29 cellular contexts compared by ENCODE assay signal in genomic region chr11:131447898-131448297, GRCh38.
"Had no signal": no experiment of that assay in that cellular context is flagged by ENCODE, and none has a peak within 500 bp of the region (broad histone marks: within the 10 kb centered on the region; RNA-seq: fewer than 3 reads in every experiment).

No MANE protein-coding gene starts in this region.

- H3K9me3 Mint-ChIP-seq: activated CD4-positive, alpha-beta T cell treated with anti-CD3 and anti-CD28 coated beads, Interleukin-2, amount 10 ng/mL, durations not matched to agents 7 days and 5 days; activated CD8-positive, alpha-beta T cell treated with anti-CD3 and anti-CD28 coated beads for 36 hours; activated T-cell treated with anti-CD3 and anti-CD28 coated beads, Interleukin-2, amount 50 U/mL, for 4 hours; activated T-helper 17 cell treated with anti-CD3 and anti-CD28 coated beads, Interleukin-2, amount 50 U/mL, for 72 hours; brain had no signal

- FAIRE-seq: endometrium, endothelial cell of umbilical vein had no signal

- ATAC-seq: activated CD8-positive, alpha-beta T cell treated with anti-CD3 and anti-CD28 coated beads for 36 hours; activated T-cell treated with anti-CD3 and anti-CD28 coated beads, Interleukin-2, amount 50 U/mL, for 4 hours; activated T-helper 17 cell treated with anti-CD3 and anti-CD28 coated beads, Interleukin-2, amount 50 U/mL, for 72 hours; gastroesophageal sphincter had no signal

- H3K36me3 ChIP-seq: ascending aorta, breast epithelium, cardiac muscle cell, colonic mucosa, esophagus squamous epithelium, gastroesophageal sphincter had no signal

- H3K4me1 ChIP-seq: ascending aorta, breast epithelium, colonic mucosa, esophagus squamous epithelium, gastroesophageal sphincter had no signal

- H3K27ac ChIP-seq: ascending aorta, breast epithelium, cardiac muscle cell, colonic mucosa, epithelial cell of prostate, esophagus squamous epithelium, gastroesophageal sphincter had no signal

- H3K4me3 Mint-ChIP-seq: activated CD4-positive, alpha-beta T cell treated with anti-CD3 and anti-CD28 coated beads, Interleukin-2, amount 10 ng/mL, durations not matched to agents 7 days and 5 days; activated CD8-positive, alpha-beta T cell treated with anti-CD3 and anti-CD28 coated beads for 36 hours; activated naive CD8-positive, alpha-beta T cell; activated T-cell treated with anti-CD3 and anti-CD28 coated beads, Interleukin-2, amount 50 U/mL, for 4 hours; activated T-helper 17 cell treated with anti-CD3 and anti-CD28 coated beads, Interleukin-2, amount 50 U/mL, for 72 hours; brain; WTC11 had no signal

- H3K27me3 ChIP-seq: ascending aorta, cardiac muscle cell, colonic mucosa had no signal

- H3K27ac Mint-ChIP-seq: activated CD4-positive, alpha-beta T cell treated with anti-CD3 and anti-CD28 coated beads, Interleukin-2, amount 10 ng/mL, durations not matched to agents 7 days and 5 days; activated CD8-positive, alpha-beta T cell treated with anti-CD3 and anti-CD28 coated beads for 36 hours; activated naive CD8-positive, alpha-beta T cell; activated T-helper 17 cell treated with anti-CD3 and anti-CD28 coated beads, Interleukin-2, amount 50 U/mL, for 72 hours; WTC11 had no signal

- H3K36me3 Mint-ChIP-seq: activated naive CD8-positive, alpha-beta T cell; brain had no signal

- H3K4me3 ChIP-seq: ascending aorta, breast epithelium, cardiac muscle cell, colonic mucosa, esophagus squamous epithelium, gastroesophageal sphincter had no signal

- H3K4me1 Mint-ChIP-seq: activated CD4-positive, alpha-beta T cell treated with anti-CD3 and anti-CD28 coated beads, Interleukin-2, amount 10 ng/mL, durations not matched to agents 7 days and 5 days; activated T-helper 17 cell treated with anti-CD3 and anti-CD28 coated beads, Interleukin-2, amount 50 U/mL, for 72 hours had no signal

- H3K27me3 Mint-ChIP-seq: activated CD4-positive, alpha-beta T cell treated with anti-CD3 and anti-CD28 coated beads, Interleukin-2, amount 10 ng/mL, durations not matched to agents 7 days and 5 days; activated CD8-positive, alpha-beta T cell treated with anti-CD3 and anti-CD28 coated beads for 36 hours had no signal

- DNase-seq: activated CD4-positive, alpha-beta T cell treated with anti-CD3 and anti-CD28 coated beads for 1 hour; activated CD4-positive, alpha-beta T cell treated with anti-CD3 and anti-CD28 coated beads for 4 hours; activated CD4-positive, alpha-beta T cell treated with anti-CD3 and anti-CD28 coated beads, Interleukin-2, amount 10 ng/mL, durations not matched to agents 7 days and 5 days; activated CD4-positive, alpha-beta T cell treated with anti-CD3 and anti-CD28 coated beads, Interleukin-2, amount 50 U/mL, for 48 hours; activated CD8-positive, alpha-beta memory T cell treated with anti-CD3 and anti-CD28 coated beads for 24 hours; activated CD8-positive, alpha-beta T cell treated with anti-CD3 and anti-CD28 coated beads for 36 hours; activated effector memory CD4-positive, alpha-beta T cell treated with Interleukin-2 at 50 U/mL for 16 hours; activated gamma-delta T cell treated with Interleukin-2 at 50 U/mL for 16 hours; activated naive CD4-positive, alpha-beta T cell treated with anti-CD3 and anti-CD28 coated beads, Interleukin-2, amount 50 U/mL, for 16 hours; activated naive CD4-positive, alpha-beta T cell treated with Interleukin-2 at 50 U/mL for 16 hours; activated T-cell treated with anti-CD3 and anti-CD28 coated beads, Interleukin-2, amount 50 U/mL, for 4 hours; central memory CD4-positive, alpha-beta T cell; cerebellar nuclear complex; colonic mucosa; effector CD8-positive, alpha-beta T cell; esophagus squamous epithelium; foreskin melanocyte; T-helper 2 cell had no signal

- H3K9me3 ChIP-seq: ascending aorta, breast epithelium, colonic mucosa, esophagus squamous epithelium, gastroesophageal sphincter had no signal
